25 cellular contexts compared by ENCODE assay signal in genomic region chr14:93944348-93945069, GRCh38. TPM values are rescaled to one million over a fixed set of nuclear protein-coding genes. Genes with fewer than 3 reads are reported as not detected.
DNase-seq lines count a peak whose midpoint lies in the region; ATAC-seq and TF ChIP-seq lines count a peak whose summit lies in the region.
"Had no signal": no experiment of that assay in that cellular context is flagged by ENCODE, and none has a peak within 500 bp of the region (broad histone marks: within the 10 kb centered on the region; RNA-seq: fewer than 3 reads in every experiment).

No MANE protein-coding gene starts in this region.

- ATAC-seq in gastrocnemius medialis: peak; percentile 24 to 25
- no peak for ATAC-seq in HG03097 (IDR thresholded peaks at IDR 0.05; ENCODE audit: low FRiP score, unreplicated experiment)
- ATAC-seq: left colon; natural killer cell treated with Interleukin-12 subunit alpha and Interleukin-12 subunit beta and Interleukin-15 and Interleukin-18, amount 100 ng/mL, for 72 hours; stimulated activated naive B cell treated with anti-CD40 and anti-IgM and Interleukin-4, amounts not matched to agents 10 μg/mL and 1 μg/mL and 100 μg/mL, for 72 hours; T-cell had no signal

- peak overlapping the region; percentile 65 for H3K27ac ChIP-seq in left ventricle myocardium inferior (replicated peaks)
- peak overlapping the region; percentile 97 to 100 (median 98) for H3K27ac ChIP-seq in gastrocnemius medialis
- H3K27ac ChIP-seq: colonic mucosa, skin epidermis had no signal

- peaks cover 86% of the 10 kb centered on the region for H3K36me3 ChIP-seq in left ventricle myocardium inferior
- H3K36me3 ChIP-seq in gastrocnemius medialis: peaks cover 0 to 24% of the 10 kb centered on the region in 2 donors
- H3K36me3 ChIP-seq: colonic mucosa had no signal

- H3K4me3 ChIP-seq in left ventricle myocardium inferior (no peak overlapping the region), gastrocnemius medialis (no peak overlapping the region)
- H3K4me3 ChIP-seq: colonic mucosa, skin epidermis, thoracic aorta had no signal

- H3K4me1 ChIP-seq in left ventricle myocardium inferior (peaks cover 62% of the 10 kb centered on the region), gastrocnemius medialis (peaks cover 92 to 93% of the 10 kb centered on the region in 2 donors)
- H3K4me1 ChIP-seq: colonic mucosa had no signal

- in situ Hi-C loops in gastrocnemius medialis (cut with MboI; ENCODE audit: low sequenced_read_pairs in 4 of 4): loop anchor here (5.0 to 10.0 kb wide), 3 partner anchors 50 to 58 kb away; partner anchors contain the start of gene CCDC197 (in 2 of the 4)

- peaks cover 68% of the 10 kb centered on the region for H3K36me3 Mint-ChIP-seq in activated T-helper 2 cell treated with anti-CD3 and anti-CD28 coated beads, Interferon-gamma antibody, Interleukin-2, Interleukin-4, amounts not matched to agents 10 μg/mL and 5 μg/mL and 100 μg/mL, durations not matched to agents 14 hours and 24 hours and 36 hours (ENCODE audit: low read depth)
- H3K36me3 Mint-ChIP-seq: natural killer cell treated with Interleukin-12 subunit alpha and Interleukin-12 subunit beta and Interleukin-15 and Interleukin-18, amount 100 ng/mL, for 72 hours; T-cell had no signal

- H3K9me3 ChIP-seq in left ventricle myocardium inferior (replicated peaks): no peaks in the 10 kb centered on the region
- H3K9me3 ChIP-seq in gastrocnemius medialis: no peaks in the 10 kb centered on the region
- H3K9me3 ChIP-seq: colonic mucosa, thoracic aorta had no signal

- TF ChIP-seq CTCF in left ventricle myocardium inferior (IDR thresholded peaks at IDR 0.05; ENCODE audit: borderline replicate concordance) (no peak), gastrocnemius medialis (IDR thresholded peaks at IDR 0.05 in 4 of 5, conservative IDR thresholded peaks at IDR 0.05 in 1 of 5) (no peak)

- peak in 1 of 2 donors; percentile 31 for TF ChIP-seq POLR2A in gastrocnemius medialis (IDR thresholded peaks at IDR 0.05)

- H3K27me3 ChIP-seq in left ventricle myocardium inferior (ENCODE audit: low read depth): peaks cover 2% of the 10 kb centered on the region
- H3K27me3 ChIP-seq in gastrocnemius medialis: no peaks in the 10 kb centered on the region
- H3K27me3 ChIP-seq: colonic mucosa had no signal

- intact Hi-C loops in activated T-helper 2 cell treated with anti-CD3 and anti-CD28 coated beads, Interferon-gamma antibody, Interleukin-2, Interleukin-4, amounts not matched to agents 10 μg/mL and 5 μg/mL and 100 μg/mL, durations not matched to agents 14 hours and 24 hours and 36 hours (cut with micrococcal nuclease): no loop called here
- intact Hi-C loops in left ventricle myocardium inferior (cut with micrococcal nuclease) (loop anchor here (5.0 kb wide), 1 partner anchor 53 kb away; the partner anchor contains the start of gene CCDC197), gastrocnemius medialis (cut with DNase I; ENCODE audit: low total_unique reads) (loop anchor here (2.0 kb wide), 1 partner anchor 14 kb away; no protein-coding TSS in a partner anchor)

- DNase-seq in NCI-H2171 treated with DMSO at 0.1 percent for 48 hours (lab: John Stamatoyannopoulos, UW) (peak; percentile 80), left ventricle myocardium inferior (no peak), gastrocnemius medialis (peak; percentile 62 to 79), islet precursor cell (no peak)
- DNase-seq in activated T-helper 2 cell treated with anti-CD3 and anti-CD28 coated beads, Interferon-gamma antibody, Interleukin-2, Interleukin-4, amounts not matched to agents 10 μg/mL and 5 μg/mL and 100 μg/mL, durations not matched to agents 14 hours and 24 hours and 36 hours (ENCODE audit: low spot score): no peak
- no peak for DNase-seq in activated effector memory CD4-positive, alpha-beta T cell treated with Interleukin-2 at 50 U/mL for 16 hours
- DNase-seq: activated CD4-positive, alpha-beta T cell treated with anti-CD3 and anti-CD28 coated beads, Interleukin-2, amount 10 ng/mL, durations not matched to agents 24 days and 14 days; CD4-positive, alpha-beta memory T cell; colonic mucosa; DMS153; H9; left colon; NCI-H1417; NCI-H748 treated with DMSO at 0.1 percent for 48 hours; stimulated activated CD4-positive, alpha-beta T cell treated with anti-CD3 and anti-CD28 coated beads, Interleukin-2, amount 100 ng/mL, for 48 hours; stimulated activated naive B cell treated with anti-CD40 and anti-IgM and Interleukin-4, amounts not matched to agents 10 μg/mL and 1 μg/mL and 100 μg/mL, for 72 hours; T-cell had no signal

- no peak overlapping the region for H3K4me3 Mint-ChIP-seq in activated T-helper 2 cell treated with anti-CD3 and anti-CD28 coated beads, Interferon-gamma antibody, Interleukin-2, Interleukin-4, amounts not matched to agents 10 μg/mL and 5 μg/mL and 100 μg/mL, durations not matched to agents 14 hours and 24 hours and 36 hours (ENCODE audit: low read depth)
- H3K4me3 Mint-ChIP-seq: activated CD4-positive, alpha-beta T cell treated with anti-CD3 and anti-CD28 coated beads, Interleukin-2, amount 10 ng/mL, durations not matched to agents 24 days and 14 days; activated T-helper 1 cell treated with anti-CD3 and anti-CD28 coated beads, Interleukin-12 subunit alpha, Interleukin-12 subunit beta, Interleukin-2, Interleukin-4 antibody, amounts not matched to agents 30 ng/mL and 10 ng/mL and 1 ng/mL, durations not matched to agents 14 hours and 24 hours and 36 hours; CD4-positive, alpha-beta memory T cell; H9; IgD-negative memory B cell; natural killer cell treated with Interleukin-12 subunit alpha and Interleukin-12 subunit beta and Interleukin-15 and Interleukin-18, amount 100 ng/mL, for 72 hours; T-cell had no signal

- H3K4me1 Mint-ChIP-seq in activated T-helper 2 cell treated with anti-CD3 and anti-CD28 coated beads, Interferon-gamma antibody, Interleukin-2, Interleukin-4, amounts not matched to agents 10 μg/mL and 5 μg/mL and 100 μg/mL, durations not matched to agents 14 hours and 24 hours and 36 hours (ENCODE audit: low read depth): peaks cover 21% of the 10 kb centered on the region

- H3K9me3 Mint-ChIP-seq in activated T-helper 2 cell treated with anti-CD3 and anti-CD28 coated beads, Interferon-gamma antibody, Interleukin-2, Interleukin-4, amounts not matched to agents 10 μg/mL and 5 μg/mL and 100 μg/mL, durations not matched to agents 14 hours and 24 hours and 36 hours: no peaks in the 10 kb centered on the region
- H3K9me3 Mint-ChIP-seq: activated CD4-positive, alpha-beta T cell treated with anti-CD3 and anti-CD28 coated beads, Interleukin-2, amount 10 ng/mL, durations not matched to agents 24 days and 14 days; activated T-helper 1 cell treated with anti-CD3 and anti-CD28 coated beads, Interleukin-12 subunit alpha, Interleukin-12 subunit beta, Interleukin-2, Interleukin-4 antibody, amounts not matched to agents 30 ng/mL and 10 ng/mL and 1 ng/mL, durations not matched to agents 14 hours and 24 hours and 36 hours; CD4-positive, alpha-beta memory T cell; H9; IgD-negative memory B cell; natural killer cell treated with Interleukin-12 subunit alpha and Interleukin-12 subunit beta and Interleukin-15 and Interleukin-18, amount 100 ng/mL, for 72 hours; stimulated activated naive B cell treated with anti-CD40 and anti-IgM and Interleukin-4, amounts not matched to agents 10 μg/mL and 1 μg/mL and 100 μg/mL, for 72 hours; T-cell had no signal

- peak overlapping the region; percentile 3 for H3K27ac Mint-ChIP-seq in activated T-helper 2 cell treated with anti-CD3 and anti-CD28 coated beads, Interferon-gamma antibody, Interleukin-2, Interleukin-4, amounts not matched to agents 10 μg/mL and 5 μg/mL and 100 μg/mL, durations not matched to agents 14 hours and 24 hours and 36 hours
- H3K27ac Mint-ChIP-seq: activated T-helper 1 cell treated with anti-CD3 and anti-CD28 coated beads, Interleukin-12 subunit alpha, Interleukin-12 subunit beta, Interleukin-2, Interleukin-4 antibody, amounts not matched to agents 30 ng/mL and 10 ng/mL and 1 ng/mL, durations not matched to agents 14 hours and 24 hours and 36 hours; CD4-positive, alpha-beta memory T cell; H9; IgD-negative memory B cell; stimulated activated naive B cell treated with anti-CD40 and anti-IgM and Interleukin-4, amounts not matched to agents 10 μg/mL and 1 μg/mL and 100 μg/mL, for 72 hours had no signal

- H3K27me3 Mint-ChIP-seq in activated T-helper 2 cell treated with anti-CD3 and anti-CD28 coated beads, Interferon-gamma antibody, Interleukin-2, Interleukin-4, amounts not matched to agents 10 μg/mL and 5 μg/mL and 100 μg/mL, durations not matched to agents 14 hours and 24 hours and 36 hours (ENCODE audit: low read depth): no peaks in the 10 kb centered on the region
- H3K27me3 Mint-ChIP-seq: activated CD4-positive, alpha-beta T cell treated with anti-CD3 and anti-CD28 coated beads, Interleukin-2, amount 10 ng/mL, durations not matched to agents 24 days and 14 days; CD4-positive, alpha-beta memory T cell; IgD-negative memory B cell; natural killer cell treated with Interleukin-12 subunit alpha and Interleukin-12 subunit beta and Interleukin-15 and Interleukin-18, amount 100 ng/mL, for 72 hours; T-cell had no signal

RNA-seq across cellular contexts. Expression of gene FAM181A, which starts 17.4 kb away (rescaled TPM):
- not detected in 2 replicates for total RNA-seq in activated T-helper 2 cell treated with anti-CD3 and anti-CD28 coated beads, Interferon-gamma antibody, Interleukin-2, Interleukin-4, amounts not matched to agents 10 μg/mL and 5 μg/mL and 100 μg/mL, durations not matched to agents 14 hours and 24 hours and 36 hours
- total RNA-seq in left ventricle myocardium inferior: not detected
- not detected for total RNA-seq in gastrocnemius medialis
- total RNA-seq: activated CD4-positive, alpha-beta T cell treated with anti-CD3 and anti-CD28 coated beads, Interleukin-2, amount 10 ng/mL, durations not matched to agents 24 days and 14 days; activated T-helper 1 cell treated with anti-CD3 and anti-CD28 coated beads, Interleukin-12 subunit alpha, Interleukin-12 subunit beta, Interleukin-2, Interleukin-4 antibody, amounts not matched to agents 30 ng/mL and 10 ng/mL and 1 ng/mL, durations not matched to agents 14 hours and 24 hours and 36 hours; CD4-positive, alpha-beta memory T cell; colonic mucosa; H9; left colon; MCF 10A; natural killer cell treated with Interleukin-12 subunit alpha and Interleukin-12 subunit beta and Interleukin-15 and Interleukin-18, amount 100 ng/mL, for 72 hours; OCI-LY7; T-cell; thoracic aorta had no signal

RNA-seq across cellular contexts. Expression of gene ASB2, which starts 31.9 kb away (rescaled TPM):
- total RNA-seq in activated T-helper 2 cell treated with anti-CD3 and anti-CD28 coated beads, Interferon-gamma antibody, Interleukin-2, Interleukin-4, amounts not matched to agents 10 μg/mL and 5 μg/mL and 100 μg/mL, durations not matched to agents 14 hours and 24 hours and 36 hours: 19.8 TPM in 2 replicates
- total RNA-seq in left ventricle myocardium inferior (251 TPM), gastrocnemius medialis (100 to 1,000 TPM; 335 to 819 (median 539) TPM)
- total RNA-seq: MCF 10A had no signal

RNA-seq across cellular contexts. Expression of gene CCDC197, which starts 52.6 kb away (rescaled TPM):
- 0.11 TPM in 1 of 2 replicates, not detected in the other for total RNA-seq in activated T-helper 2 cell treated with anti-CD3 and anti-CD28 coated beads, Interferon-gamma antibody, Interleukin-2, Interleukin-4, amounts not matched to agents 10 μg/mL and 5 μg/mL and 100 μg/mL, durations not matched to agents 14 hours and 24 hours and 36 hours
- total RNA-seq in left ventricle myocardium inferior (1.2 TPM), gastrocnemius medialis (under 1 TPM in 2 of 4 donors, not detected in 2; 0.56 to 0.61 TPM)
- total RNA-seq: activated CD4-positive, alpha-beta T cell treated with anti-CD3 and anti-CD28 coated beads, Interleukin-2, amount 10 ng/mL, durations not matched to agents 24 days and 14 days; CD4-positive, alpha-beta memory T cell; colonic mucosa; H9; left colon; MCF 10A; natural killer cell treated with Interleukin-12 subunit alpha and Interleukin-12 subunit beta and Interleukin-15 and Interleukin-18, amount 100 ng/mL, for 72 hours; OCI-LY7; T-cell; thoracic aorta had no signal

Comparison
In these comparisons a context has a peak if more than half of its experiments do, and no peak if none do; other contexts are left out.
1. DNase-seq: peak in NCI-H2171 treated with DMSO at 0.1 percent for 48 hours (single experiment) and gastrocnemius medialis (2 of 2); none in activated T-helper 2 cell treated with anti-CD3 and anti-CD28 coated beads, Interferon-gamma antibody, Interleukin-2, Interleukin-4, amounts not matched to agents 10 μg/mL and 5 μg/mL and 100 μg/mL, durations not matched to agents 14 hours and 24 hours and 36 hours (single experiment), left ventricle myocardium inferior (single experiment), activated effector memory CD4-positive, alpha-beta T cell treated with Interleukin-2 at 50 U/mL for 16 hours (single experiment) and islet precursor cell (single experiment).
2. RNA of gene ASB2, which starts 31.9 kb away (total RNA-seq): 335 to 819 TPM in gastrocnemius medialis and 251 TPM in left ventricle myocardium inferior (single experiment); 19.8 TPM in activated T-helper 2 cell treated with anti-CD3 and anti-CD28 coated beads, Interferon-gamma antibody, Interleukin-2, Interleukin-4, amounts not matched to agents 10 μg/mL and 5 μg/mL and 100 μg/mL, durations not matched to agents 14 hours and 24 hours and 36 hours; every median in the first group is over 10 times any median in the second.